ENCODE assay signal across 7 cellular contexts in genomic region chr3:188061133-188061532, GRCh38.
DNase-seq lines count a peak whose midpoint lies in the region; ATAC-seq and TF ChIP-seq lines count a peak whose summit lies in the region.

No MANE protein-coding gene starts in this region.

- no peaks in the 10 kb centered on the region for H3K9me3 Mint-ChIP-seq in HFFc6
- H3K9me3 Mint-ChIP-seq in activated naive CD4-positive, alpha-beta T cell treated with anti-CD3 and anti-CD28 coated beads, Interleukin-2, amount 50 U/mL, for 72 hours = peaks cover 0 to 10% of the 10 kb centered on the region in 2 donors

- POLR2A ChIA-PET in RWPE1 (lab: Yijun Ruan, JAX; ENCODE audit: low non-redundant PET) = no interaction called here

- peak; percentile 99 to 100 for ATAC-seq in activated naive CD4-positive, alpha-beta T cell treated with anti-CD3 and anti-CD28 coated beads, Interleukin-2, amount 50 U/mL, for 72 hours
- ATAC-seq in HG03175 (IDR thresholded peaks at IDR 0.05; ENCODE audit: unreplicated experiment) = no peak
- ATAC-seq in HG02642 (IDR thresholded peaks at IDR 0.05; ENCODE audit: poor library complexity, unreplicated experiment) = no peak

- no peaks in the 10 kb centered on the region for H3K27me3 Mint-ChIP-seq in HFFc6 (ENCODE audit: insufficient read depth)

- TF ChIP-seq CTCF in HFFc6 (IDR thresholded peaks at IDR 0.05) = peak; percentile 37; the same call in 1 of the 2 replicates
- no peak for TF ChIP-seq CTCF in RWPE1 (conservative IDR thresholded peaks at IDR 0.05; ENCODE audit: low read depth)

- DNase-seq in HFFc6 = peak; percentile 61
- DNase-seq in RWPE1 (ENCODE audit: low spot score) = peak; percentile 80
- peak in 1 of 2 donors; percentile 59 for DNase-seq in activated naive CD4-positive, alpha-beta T cell treated with anti-CD3 and anti-CD28 coated beads, Interleukin-2, amount 50 U/mL, for 72 hours (ENCODE audit: low spot score in 2 of 2)
- peak; percentile 15 for DNase-seq in mucosa of gallbladder (ENCODE audit: low spot score)
- no peak for DNase-seq in NCI-H446 (lab: John Stamatoyannopoulos, UW)

- H3K36me3 Mint-ChIP-seq in HFFc6 (ENCODE audit: low read depth) = no peaks in the 10 kb centered on the region; the same call in 1 of the 2 replicates
- H3K36me3 Mint-ChIP-seq in activated naive CD4-positive, alpha-beta T cell treated with anti-CD3 and anti-CD28 coated beads, Interleukin-2, amount 50 U/mL, for 72 hours = peaks cover 0 to 28% of the 10 kb centered on the region in 2 donors

- CTCF ChIA-PET in RWPE1 (lab: Yijun Ruan, JAX) = interaction anchor here (0.6 kb wide), 2 partner anchors 94 to 1450 kb away, joined by 3 to 4 read pairs; no protein-coding TSS in a partner anchor

- no peak overlapping the region for H3K27ac ChIP-seq in RWPE1

- peaks cover 30% of the 10 kb centered on the region for H3K4me1 Mint-ChIP-seq in HFFc6 (ENCODE audit: low read depth)

- peak overlapping the region; percentile 63 for H3K27ac Mint-ChIP-seq in HFFc6
- H3K27ac Mint-ChIP-seq in activated naive CD4-positive, alpha-beta T cell treated with anti-CD3 and anti-CD28 coated beads, Interleukin-2, amount 50 U/mL, for 72 hours = peak overlapping the region; percentile 29 to 94

- no peak overlapping the region for H3K4me3 Mint-ChIP-seq in HFFc6

Comparison
In these comparisons a context has a peak if more than half of its experiments do, and no peak if none do; other contexts are left out.
1. DNase-seq: peak in HFFc6 (single experiment), RWPE1 (single experiment) and mucosa of gallbladder (single experiment); none in NCI-H446 (0 of 2).
2. ATAC-seq: peak in activated naive CD4-positive, alpha-beta T cell treated with anti-CD3 and anti-CD28 coated beads, Interleukin-2, amount 50 U/mL, for 72 hours (2 of 2); none in HG03175 (single experiment) and HG02642 (single experiment).